12 cellular contexts compared by ENCODE assay signal in the genomic region with DNA sequence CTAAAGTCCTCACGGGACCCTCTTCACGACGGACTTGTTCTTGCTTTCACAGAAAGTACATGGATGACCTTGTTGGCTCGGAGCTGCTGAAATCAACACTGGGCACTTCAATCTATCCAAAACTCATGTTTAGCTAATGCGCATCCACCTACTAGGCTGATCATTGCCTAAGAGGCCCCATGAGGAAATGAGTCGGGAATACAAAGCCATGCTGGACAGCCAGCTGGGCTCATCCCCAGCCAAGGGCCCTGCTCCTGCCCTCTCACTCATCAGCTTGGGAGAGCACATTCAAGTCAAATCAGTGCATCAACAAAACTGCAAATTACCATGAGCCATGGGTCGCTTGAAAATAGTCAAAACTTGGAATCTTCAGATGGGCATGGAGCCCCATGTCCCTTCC. TPM values are rescaled to one million over a fixed set of nuclear protein-coding genes. Genes with fewer than 3 reads are reported as not detected.
"Had no signal": no experiment of that assay in that cellular context is flagged by ENCODE, and none has a peak within 500 bp of the region (broad histone marks: within the 10 kb centered on the region; RNA-seq: fewer than 3 reads in every experiment).

No MANE protein-coding gene starts in this region.

- H3K36me3 Mint-ChIP-seq: activated naive CD4-positive, alpha-beta T cell treated with anti-CD3 and anti-CD28 coated beads, Interleukin-2, amount 50 U/mL, for 24 hours had no signal

- H3K9me3 Mint-ChIP-seq: activated naive CD4-positive, alpha-beta T cell treated with anti-CD3 and anti-CD28 coated beads, Interleukin-2, amount 50 U/mL, for 24 hours; activated T-cell treated with anti-CD3 and anti-CD28 coated beads, Interleukin-2, amount 50 U/mL, for 72 hours; dendritic cell treated with granulocyte-macrophage colony-stimulating factor and Interleukin-4, amounts not matched to agents 40 ng/mL and 50 ng/mL, for 4 days; nephron progenitor cell had no signal

- H3K27ac ChIP-seq: esophagus muscularis mucosa, left lung had no signal

- H3K36me3 ChIP-seq: esophagus muscularis mucosa, left lung had no signal

- H3K27ac Mint-ChIP-seq: activated naive CD4-positive, alpha-beta T cell treated with anti-CD3 and anti-CD28 coated beads, Interleukin-2, amount 50 U/mL, for 24 hours; activated T-cell treated with anti-CD3 and anti-CD28 coated beads, Interleukin-2, amount 50 U/mL, for 72 hours; dendritic cell treated with granulocyte-macrophage colony-stimulating factor and Interleukin-4, amounts not matched to agents 40 ng/mL and 50 ng/mL, for 4 days; nephron progenitor cell had no signal

- H3K9me3 ChIP-seq: esophagus muscularis mucosa, left lung had no signal

- H3K4me3 Mint-ChIP-seq: activated naive CD4-positive, alpha-beta T cell treated with anti-CD3 and anti-CD28 coated beads, Interleukin-2, amount 50 U/mL, for 24 hours; activated T-cell treated with anti-CD3 and anti-CD28 coated beads, Interleukin-2, amount 50 U/mL, for 72 hours; dendritic cell treated with granulocyte-macrophage colony-stimulating factor and Interleukin-4, amounts not matched to agents 40 ng/mL and 50 ng/mL, for 4 days; nephron progenitor cell had no signal

- H3K4me3 ChIP-seq: left lung had no signal

RNA-seq across cellular contexts. Expression of a gene that starts 14.8 kb away (rescaled TPM):
- total RNA-seq: lung microvascular endothelial cell; T-helper 1 cell treated with Interleukin-12 subunit alpha and Interleukin-12 subunit beta and Interleukin-4 antibody, amounts not matched to agents 30 ng/mL and 1 ng/mL, for 36 hours had no signal

RNA-seq across cellular contexts. Expression of a gene that starts 17.6 kb away (rescaled TPM):
- total RNA-seq: activated CD8-positive, alpha-beta memory T cell treated with anti-CD3 and anti-CD28 coated beads for 36 hours; kidney epithelial cell; lung microvascular endothelial cell; ureter had no signal
- polyA plus RNA-seq: thymus had no signal

RNA-seq across cellular contexts. Expression of a gene that starts 36.9 kb away (rescaled TPM):
- total RNA-seq: lung microvascular endothelial cell, ureter had no signal
